ENCODE assay signal across 8 cellular contexts in the genomic region with DNA sequence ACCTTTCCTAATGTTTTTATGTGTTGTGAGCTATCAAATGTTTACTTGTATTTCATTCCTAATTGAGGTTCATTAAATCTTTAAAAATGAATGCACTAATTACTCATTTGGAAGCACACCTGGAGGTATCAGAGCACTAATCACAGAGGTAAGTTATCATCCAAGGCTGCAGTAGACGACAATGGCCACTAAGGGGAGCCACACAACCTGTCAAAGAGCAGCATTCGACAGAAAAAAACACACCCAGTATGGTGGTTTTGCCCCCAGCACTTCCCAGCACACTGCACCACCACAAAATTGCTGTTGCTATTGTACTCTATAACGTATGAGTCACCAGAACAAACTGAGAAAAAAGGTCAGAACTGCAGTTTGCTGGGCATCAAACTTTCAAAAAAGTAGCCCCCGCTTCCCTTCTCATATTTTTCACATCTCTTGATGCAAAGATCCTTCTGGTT.
DNase-seq lines count a peak whose midpoint lies in the region; ATAC-seq, FAIRE-seq and TF ChIP-seq lines count a peak whose summit lies in the region.

No MANE protein-coding gene starts in this region.

- H3K9me3 Mint-ChIP-seq in activated CD4-positive, alpha-beta T cell treated with anti-CD3 and anti-CD28 coated beads, Interleukin-2, amount 10 ng/mL, durations not matched to agents 24 days and 14 days: no peaks in the 10 kb centered on the region
- H3K9me3 Mint-ChIP-seq in naive B cell: peaks cover 0 to 7% (median 0%) of the 10 kb centered on the region in 7 donors

- TF ChIP-seq CTCF in endothelial cell of umbilical vein (IDR thresholded peaks at IDR 0.05; ENCODE audit: extremely low read depth in 1 of 2, insufficient read depth in 1 of 2, low read depth in 1 of 2, low read length in 2 of 2) (peak; percentile 72 to 80), transverse colon (IDR thresholded peaks at IDR 0.05) (peak; percentile 68 to 81 (median 76))

- FAIRE-seq in endothelial cell of umbilical vein (lab: Jason Lieb, UNC): peak; percentile 78

- TF ChIP-seq EP300 in transverse colon (IDR thresholded peaks at IDR 0.05; ENCODE audit: low read depth): no peak

- H3K9me1 ChIP-seq in endothelial cell of umbilical vein (replicated peaks; ENCODE audit: control insufficient read depth, extremely low read depth, insufficient read depth, low read length): no peaks in the 10 kb centered on the region

- H3K36me3 Mint-ChIP-seq in activated CD4-positive, alpha-beta T cell treated with anti-CD3 and anti-CD28 coated beads, Interleukin-2, amount 10 ng/mL, durations not matched to agents 24 days and 14 days (ENCODE audit: low read depth): no peaks in the 10 kb centered on the region
- H3K36me3 Mint-ChIP-seq in naive B cell: no peaks in the 10 kb centered on the region

- no peak overlapping the region for H3K4me2 ChIP-seq in endothelial cell of umbilical vein (ENCODE audit: insufficient read depth, low read length)

- DNase-seq in AG20443 (ENCODE audit: low spot score) (peak; percentile 86), NCI-H2196 treated with DMSO at 0.1 percent for 48 hours (lab: John Stamatoyannopoulos, UW; ENCODE audit: unreplicated experiment) (peak; percentile 24), endothelial cell of umbilical vein (ENCODE audit: low read depth, low spot score) (peak; percentile 71), naive B cell (peak; percentile 18), transverse colon (peak; percentile 45)
- DNase-seq in activated CD4-positive, alpha-beta T cell treated with anti-CD3 and anti-CD28 coated beads, Interleukin-2, amount 10 ng/mL, durations not matched to agents 24 days and 14 days: peak; percentile 85

- no peak overlapping the region for H3K9ac ChIP-seq in endothelial cell of umbilical vein (replicated peaks; ENCODE audit: extremely low read depth, insufficient read depth, low read length)

- H3K27ac ChIP-seq in endothelial cell of umbilical vein (ENCODE audit: insufficient read depth, low read depth, low read length) (no peak overlapping the region), transverse colon (no peak overlapping the region)

- H3K4me3 ChIP-seq in endothelial cell of umbilical vein (replicated peaks in 1 of 3; ENCODE audit: insufficient read depth in 1 of 3, low read depth in 1 of 3, low read length in 3 of 3) (no peak overlapping the region), transverse colon (no peak overlapping the region)

- H3K27ac Mint-ChIP-seq in activated CD4-positive, alpha-beta T cell treated with anti-CD3 and anti-CD28 coated beads, Interleukin-2, amount 10 ng/mL, durations not matched to agents 24 days and 14 days: no peak overlapping the region
- no peak overlapping the region for H3K27ac Mint-ChIP-seq in naive B cell

- no peaks in the 10 kb centered on the region for H3K36me3 ChIP-seq in endothelial cell of umbilical vein (ENCODE audit: control insufficient read depth in 2 of 2, extremely low read depth in 1 of 2, insufficient read depth in 2 of 2, low read length in 2 of 2)
- H3K36me3 ChIP-seq in transverse colon: no peaks in the 10 kb centered on the region

- ATAC-seq in GM18517 (IDR thresholded peaks at IDR 0.05; ENCODE audit: unreplicated experiment) (peak; percentile 77), HG03103 (IDR thresholded peaks at IDR 0.05; ENCODE audit: low read depth, unreplicated experiment) (peak; percentile 69), naive B cell (ENCODE audit: low read depth in 2 of 2) (no peak)

- CTCF ChIA-PET in endothelial cell of umbilical vein (lab: Charles Lee): interaction anchor here (1.5 to 2.1 kb wide), 2 partner anchors 634 to 635 kb away, joined by 15 to 24 read pairs; no protein-coding TSS in a partner anchor

- peaks cover 5% of the 10 kb centered on the region for H3K27me3 Mint-ChIP-seq in activated CD4-positive, alpha-beta T cell treated with anti-CD3 and anti-CD28 coated beads, Interleukin-2, amount 10 ng/mL, durations not matched to agents 24 days and 14 days
- peaks cover 10 to 50% (median 41%) of the 10 kb centered on the region in 3 donors for H3K27me3 Mint-ChIP-seq in naive B cell

- H3K4me1 Mint-ChIP-seq in activated CD4-positive, alpha-beta T cell treated with anti-CD3 and anti-CD28 coated beads, Interleukin-2, amount 10 ng/mL, durations not matched to agents 24 days and 14 days: no peaks in the 10 kb centered on the region
- peaks cover 0 to 8% (median 0%) of the 10 kb centered on the region in 3 donors for H3K4me1 Mint-ChIP-seq in naive B cell

- intact Hi-C loops in activated CD4-positive, alpha-beta T cell treated with anti-CD3 and anti-CD28 coated beads, Interleukin-2, amount 10 ng/mL, durations not matched to agents 24 days and 14 days (cut with micrococcal nuclease): loop anchor here (1.0 to 5.0 kb wide), 3 partner anchors 615 to 770 kb away; no protein-coding TSS in a partner anchor
- intact Hi-C loops in endothelial cell of umbilical vein (cut with micrococcal nuclease) (loop anchor here (1.0 to 10.0 kb wide), 9 partner anchors 77 to 771 kb away; partner anchors contain the start of gene IGF1R), transverse colon (cut with DNase I; ENCODE audit: low total_unique reads) (loop anchor here (10.0 kb wide), 1 partner anchor 632 kb away; no protein-coding TSS in a partner anchor)

- TF ChIP-seq POLR2A in endothelial cell of umbilical vein (IDR thresholded peaks at IDR 0.05; ENCODE audit: low read depth, low read length) (no peak), transverse colon (IDR thresholded peaks at IDR 0.05) (no peak)

- H3K4me1 ChIP-seq in endothelial cell of umbilical vein (ENCODE audit: control insufficient read depth, extremely low read depth, insufficient read depth, low read length) (no peaks in the 10 kb centered on the region), transverse colon (no peaks in the 10 kb centered on the region)

- dilution Hi-C loops in endothelial cell of umbilical vein (cut with MboI; ENCODE audit: extremely low pct_ligation_motif_present, low sequenced_read_pairs): no loop called here

- no peaks in the 10 kb centered on the region for H3K79me2 ChIP-seq in endothelial cell of umbilical vein (ENCODE audit: control insufficient read depth, insufficient read depth, low read length)

- H3K4me3 Mint-ChIP-seq in activated CD4-positive, alpha-beta T cell treated with anti-CD3 and anti-CD28 coated beads, Interleukin-2, amount 10 ng/mL, durations not matched to agents 24 days and 14 days: no peak overlapping the region
- no peak overlapping the region for H3K4me3 Mint-ChIP-seq in naive B cell

- H4K20me1 ChIP-seq in endothelial cell of umbilical vein (replicated peaks; ENCODE audit: control insufficient read depth, extremely low read depth, insufficient read depth, low read length): no peaks in the 10 kb centered on the region

- H3K27me3 ChIP-seq in endothelial cell of umbilical vein (ENCODE audit: control insufficient read depth in 2 of 2, insufficient read depth in 2 of 2, low read length in 2 of 2): no peaks in the 10 kb centered on the region
- H3K27me3 ChIP-seq in transverse colon: no peaks in the 10 kb centered on the region

- no peak overlapping the region for H2AFZ ChIP-seq in endothelial cell of umbilical vein (ENCODE audit: low read depth, low read length)

- BruUV-seq in endothelial cell of umbilical vein (replicated peaks; lab: Mats Ljungman, UMichigan): no TSS peak

- 22 to 23% methylated on average over 4 of the region's 4 CpGs for WGBS in transverse colon (ENCODE audit: low coverage in 1 of 2), 2 donors

- POLR2A ChIA-PET in endothelial cell of umbilical vein (lab: Charles Lee): no interaction called here

- in situ Hi-C loops in transverse colon (cut with MboI; ENCODE audit: low pct_ligation_motif_present in 1 of 4, low pct_unique_long_range_greater_than_20kb in 1 of 4, low sequenced_read_pairs in 3 of 4): loop anchor here in 1 of 4 donors (25.0 kb wide), 1 partner anchor 620 kb away; no protein-coding TSS in a partner anchor

- no peaks in the 10 kb centered on the region for H3K9me3 ChIP-seq in endothelial cell of umbilical vein (replicated peaks; ENCODE audit: control insufficient read depth, insufficient read depth, low read length)
- H3K9me3 ChIP-seq in transverse colon: no peaks in the 10 kb centered on the region

TF ChIP-seq in endothelial cell of umbilical vein, 7 proteins besides CTCF, POLR2A, EP300 and RAD21:
- peak; percentile 51 for TF ChIP-seq FOS (IDR thresholded peaks at IDR 0.05; ENCODE audit: borderline replicate concordance, insufficient read depth, low read length)
- TF ChIP-seq JUN (IDR thresholded peaks at IDR 0.05; ENCODE audit: borderline replicate concordance, insufficient read depth, insufficient read length, low read depth): peak; percentile 34
- TF ChIP-seq, protein P1, sequence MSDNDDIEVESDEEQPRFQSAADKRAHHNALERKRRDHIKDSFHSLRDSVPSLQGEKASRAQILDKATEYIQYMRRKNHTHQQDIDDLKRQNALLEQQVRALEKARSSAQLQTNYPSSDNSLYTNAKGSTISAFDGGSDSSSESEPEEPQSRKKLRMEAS (IDR thresholded peaks at IDR 0.05; ENCODE audit: insufficient read depth, insufficient read length): no peak
- TF ChIP-seq MYC (IDR thresholded peaks at IDR 0.05; ENCODE audit: low read depth, low read length): no peak
- no peak for TF ChIP-seq POLR2AphosphoS5 (IDR thresholded peaks at IDR 0.05; ENCODE audit: insufficient read depth, low read depth, low read length)
- TF ChIP-seq EZH2 (IDR thresholded peaks at IDR 0.05; ENCODE audit: borderline replicate concordance, low read depth, low read length, severe bottlenecking): no peak
- TF ChIP-seq GATA2 (IDR thresholded peaks at IDR 0.05; ENCODE audit: insufficient read depth, insufficient read length, low read depth, low read length): no peak

Comparison
In these comparisons a context has a peak if more than half of its experiments do, and no peak if none do; other contexts are left out.
1. DNase-seq: peak in every context shown above with its lines; median percentile 86 in AG20443; 85 in activated CD4-positive, alpha-beta T cell treated with anti-CD3 and anti-CD28 coated beads, Interleukin-2, amount 10 ng/mL, durations not matched to agents 24 days and 14 days; 71 in endothelial cell of umbilical vein; 45 in transverse colon; 24 in NCI-H2196 treated with DMSO at 0.1 percent for 48 hours; 18 in naive B cell.
2. ATAC-seq: peak in GM18517 (single experiment) and HG03103 (single experiment); none in naive B cell (0 of 2).